ENCODE assay signal across 1 cellular context in genomic region chr5:132414634-132415377, GRCh38.
TF ChIP-seq lines count a peak whose summit lies in the region.

No MANE protein-coding gene starts in this region.

TF ChIP-seq in SK-N-SH, 30 proteins besides CTCF, POLR2A, EP300 and RAD21 (continued from another document):
- TF ChIP-seq REST (IDR thresholded peaks at IDR 0.05; ENCODE audit: low read depth, low read length) = no peak
- no peak for TF ChIP-seq RXRA (IDR thresholded peaks at IDR 0.05; ENCODE audit: borderline replicate concordance, low read depth)
- no peak for TF ChIP-seq TAF1 (IDR thresholded peaks at IDR 0.05; ENCODE audit: borderline replicate concordance, low read depth, low read length)
- TF ChIP-seq MAX (IDR thresholded peaks at IDR 0.05; ENCODE audit: low read depth) = no peak
- no peak for TF ChIP-seq POLR2AphosphoS5 (IDR thresholded peaks at IDR 0.05; ENCODE audit: low read depth, low read length)
- TF ChIP-seq RFX5 (IDR thresholded peaks at IDR 0.05; ENCODE audit: low read length) = no peak
